In the genomic region with DNA sequence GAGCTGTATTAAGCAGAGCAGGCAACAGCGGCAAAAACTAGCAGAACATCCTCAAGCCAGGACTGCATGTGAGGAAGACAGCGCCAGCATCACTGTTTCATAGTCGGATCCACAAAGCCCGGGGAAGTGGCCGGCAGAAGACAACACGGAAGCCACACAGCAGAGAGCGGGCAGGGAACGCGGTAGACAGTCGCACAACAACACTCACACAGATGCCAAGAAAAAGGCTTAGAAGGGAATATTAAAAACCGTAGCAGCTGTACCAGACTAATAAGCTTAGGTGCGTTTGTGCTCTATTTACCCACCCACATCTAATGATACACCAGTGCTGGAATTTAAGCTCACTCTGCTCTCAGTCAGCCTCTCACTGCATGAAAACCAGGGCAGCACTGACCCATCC, we compare ENCODE assay signal across 8 cellular contexts. TPM values are rescaled to one million over a fixed set of nuclear protein-coding genes. Genes with fewer than 3 reads are reported as not detected.
A peak's percentile ranks its signal among the peaks of the same experiment; 100 is the strongest.
DNase-seq lines count a peak whose midpoint lies in the region; ATAC-seq lines count a peak whose summit lies in the region.

No MANE protein-coding gene starts in this region.

- H3K27ac Mint-ChIP-seq in dendritic cell treated with granulocyte-macrophage colony-stimulating factor and Interleukin-4, amounts not matched to agents 40 ng/mL and 50 ng/mL, for 4 days: no peak overlapping the region
- peak overlapping the region in 1 of 2 donors; percentile 83 for H3K27ac Mint-ChIP-seq in natural killer cell treated with Interleukin-12 subunit alpha and Interleukin-12 subunit beta and Interleukin-15 and Interleukin-18, amount 100 ng/mL, for 72 hours

- peaks cover 30% of the 10 kb centered on the region for H3K4me1 Mint-ChIP-seq in dendritic cell treated with granulocyte-macrophage colony-stimulating factor and Interleukin-4, amounts not matched to agents 40 ng/mL and 50 ng/mL, for 4 days (ENCODE audit: low read depth)
- peaks cover 29 to 47% of the 10 kb centered on the region in 2 donors for H3K4me1 Mint-ChIP-seq in natural killer cell treated with Interleukin-12 subunit alpha and Interleukin-12 subunit beta and Interleukin-15 and Interleukin-18, amount 100 ng/mL, for 72 hours (ENCODE audit: low read depth in 2 of 2)

- ATAC-seq in natural killer cell treated with Interleukin-12 subunit alpha and Interleukin-12 subunit beta and Interleukin-15 and Interleukin-18, amount 100 ng/mL, for 72 hours: peak in 1 of 2 donors; percentile 61
- ATAC-seq in HG03045 (IDR thresholded peaks at IDR 0.05; ENCODE audit: unreplicated experiment): no peak

- no peaks in the 10 kb centered on the region for H3K9me3 Mint-ChIP-seq in dendritic cell treated with granulocyte-macrophage colony-stimulating factor and Interleukin-4, amounts not matched to agents 40 ng/mL and 50 ng/mL, for 4 days
- no peaks in the 10 kb centered on the region for H3K9me3 Mint-ChIP-seq in natural killer cell treated with Interleukin-12 subunit alpha and Interleukin-12 subunit beta and Interleukin-15 and Interleukin-18, amount 100 ng/mL, for 72 hours

- H3K36me3 Mint-ChIP-seq in dendritic cell treated with granulocyte-macrophage colony-stimulating factor and Interleukin-4, amounts not matched to agents 40 ng/mL and 50 ng/mL, for 4 days (ENCODE audit: low read depth): peaks cover 13% of the 10 kb centered on the region
- H3K36me3 Mint-ChIP-seq in natural killer cell treated with Interleukin-12 subunit alpha and Interleukin-12 subunit beta and Interleukin-15 and Interleukin-18, amount 100 ng/mL, for 72 hours: no peaks in the 10 kb centered on the region

- DNase-seq in Ammon's horn (ENCODE audit: low spot score): peak; percentile 53
- DNase-seq in NCI-H524 (lab: John Stamatoyannopoulos, UW): peak; percentile 41 to 83
- no peak for DNase-seq in natural killer cell treated with Interleukin-12 subunit alpha and Interleukin-12 subunit beta and Interleukin-15 and Interleukin-18, amount 100 ng/mL, for 72 hours (ENCODE audit: low spot score)
- no peak for DNase-seq in NCI-H2171 (lab: John Stamatoyannopoulos, UW)
- DNase-seq in NCI-H446 treated with DMSO at 0.1 percent for 48 hours (lab: John Stamatoyannopoulos, UW): no peak
- no peak for DNase-seq in Kasumi-1 (lab: John Stamatoyannopoulos, UW)

- peaks cover 42% of the 10 kb centered on the region for H3K27me3 Mint-ChIP-seq in dendritic cell treated with granulocyte-macrophage colony-stimulating factor and Interleukin-4, amounts not matched to agents 40 ng/mL and 50 ng/mL, for 4 days
- no peaks in the 10 kb centered on the region for H3K27me3 Mint-ChIP-seq in natural killer cell treated with Interleukin-12 subunit alpha and Interleukin-12 subunit beta and Interleukin-15 and Interleukin-18, amount 100 ng/mL, for 72 hours

- peak overlapping the region; percentile 17 for H3K4me3 Mint-ChIP-seq in dendritic cell treated with granulocyte-macrophage colony-stimulating factor and Interleukin-4, amounts not matched to agents 40 ng/mL and 50 ng/mL, for 4 days
- peak overlapping the region; percentile 24 for H3K4me3 Mint-ChIP-seq in natural killer cell treated with Interleukin-12 subunit alpha and Interleukin-12 subunit beta and Interleukin-15 and Interleukin-18, amount 100 ng/mL, for 72 hours

- intact Hi-C loops in dendritic cell treated with granulocyte-macrophage colony-stimulating factor and Interleukin-4, amounts not matched to agents 40 ng/mL and 50 ng/mL, for 4 days (cut with micrococcal nuclease): no loop called here

RNA-seq across cellular contexts. Expression of gene ZFYVE28, which starts 16.0 kb away (rescaled TPM):
- 10 to 100 TPM; 13.8 to 25.6 TPM for total RNA-seq in natural killer cell treated with Interleukin-12 subunit alpha and Interleukin-12 subunit beta and Interleukin-15 and Interleukin-18, amount 100 ng/mL, for 72 hours

RNA-seq across cellular contexts. Expression of gene CFAP99, which starts 16.3 kb away (rescaled TPM):
- total RNA-seq in natural killer cell treated with Interleukin-12 subunit alpha and Interleukin-12 subunit beta and Interleukin-15 and Interleukin-18, amount 100 ng/mL, for 72 hours: not detected

Comparison
In these comparisons a context has a peak if more than half of its experiments do, and no peak if none do; other contexts are left out.
1. DNase-seq: peak in Ammon's horn (single experiment) and NCI-H524 (2 of 2); none in natural killer cell treated with Interleukin-12 subunit alpha and Interleukin-12 subunit beta and Interleukin-15 and Interleukin-18, amount 100 ng/mL, for 72 hours (single experiment), NCI-H2171 (single experiment), NCI-H446 treated with DMSO at 0.1 percent for 48 hours (single experiment) and Kasumi-1 (0 of 2).